ENCODE assay signal across 11 cellular contexts in the genomic region with DNA sequence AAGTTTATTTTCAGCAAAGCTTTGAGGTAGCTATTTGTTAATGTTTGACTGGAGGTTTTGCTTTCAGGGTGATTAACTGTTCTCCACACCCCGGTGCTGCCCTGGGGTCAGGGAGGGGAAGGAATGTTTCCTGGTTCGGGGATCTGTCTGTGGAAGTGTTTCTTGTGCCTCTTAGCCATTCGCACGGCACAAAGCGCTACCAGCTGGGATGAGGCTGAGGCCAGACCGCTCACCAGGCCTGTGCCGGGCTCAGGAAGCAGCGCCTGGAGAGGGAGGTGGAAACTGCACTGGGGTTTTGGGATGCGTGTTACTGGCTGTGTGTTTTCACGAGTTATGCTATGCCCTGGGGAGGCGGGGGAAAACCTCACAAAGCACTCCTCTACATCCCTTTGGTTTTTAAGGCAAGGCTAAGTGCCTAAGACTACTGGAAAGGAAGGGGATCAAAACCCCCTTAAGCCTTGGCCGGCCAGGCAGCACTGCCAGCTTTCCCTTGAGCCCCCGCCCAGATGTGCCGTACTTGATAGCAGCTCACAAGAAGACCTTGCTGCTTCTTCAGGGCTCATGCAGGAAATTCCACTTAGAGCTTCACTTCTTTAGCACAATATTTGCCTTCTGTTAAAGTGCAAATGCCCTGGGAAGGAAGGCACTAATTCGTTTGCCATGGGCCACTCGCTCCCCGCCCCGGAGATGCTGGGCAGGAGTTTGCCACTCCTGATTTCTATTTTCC.
DNase-seq lines count a peak whose midpoint lies in the region; ATAC-seq, FAIRE-seq and TF ChIP-seq lines count a peak whose summit lies in the region.
"Had no signal": no experiment of that assay in that cellular context is flagged by ENCODE, and none has a peak within 500 bp of the region (broad histone marks: within the 10 kb centered on the region; RNA-seq: fewer than 3 reads in every experiment).

No MANE protein-coding gene starts in this region.

- H3K9me3 ChIP-seq in adipocyte (ENCODE audit: control insufficient read depth, low read length) (peaks cover under 1% of the 10 kb centered on the region), stomach (peaks cover 0 to 8% (median 0%) of the 10 kb centered on the region in 4 donors)

- H3K36me3 ChIP-seq in adipocyte (ENCODE audit: control insufficient read depth, insufficient read depth, low read length, severe bottlenecking) (no peaks in the 10 kb centered on the region), kidney epithelial cell (ENCODE audit: control insufficient read depth, insufficient read depth, low read length) (no peaks in the 10 kb centered on the region), stomach (no peaks in the 10 kb centered on the region)

- no peaks in the 10 kb centered on the region for H3K9me3 Mint-ChIP-seq in activated CD4-positive, alpha-beta memory T cell treated with anti-CD3 and anti-CD28 coated beads for 36 hours

- H3K27ac Mint-ChIP-seq in activated CD4-positive, alpha-beta memory T cell treated with anti-CD3 and anti-CD28 coated beads for 36 hours, result no peak overlapping the region

- H3K4me1 ChIP-seq in adipocyte (ENCODE audit: control insufficient read depth, insufficient read depth, low read length) (peaks cover 9% of the 10 kb centered on the region), stomach (peaks cover 14 to 22% (median 18%) of the 10 kb centered on the region in 4 donors)

- DNase-seq in adipocyte (ENCODE audit: low read depth), result peak; percentile 16
- peak; percentile 72 for DNase-seq in kidney epithelial cell (ENCODE audit: low read depth)
- peak; percentile 76 for DNase-seq in stomach
- DNase-seq in activated CD4-positive, alpha-beta memory T cell treated with anti-CD3 and anti-CD28 coated beads for 36 hours, result no peak
- no peak for DNase-seq in stimulated activated CD8-positive, alpha-beta memory T cell treated with anti-CD3 and anti-CD28 coated beads, Interleukin-4, amount 100 ng/mL, for 48 hours
- DNase-seq in D721Med (ENCODE audit: insufficient read length, low spot score), result no peak
- DNase-seq: activated CD4-positive, alpha-beta T cell treated with anti-CD3 and anti-CD28 coated beads, Interleukin-2, amount 50 U/mL, for 1 hour; NCI-H1092 treated with DMSO at 0.1 percent for 48 hours; stimulated activated naive CD4-positive, alpha-beta T cell treated with Interleukin-2 at 50 U/mL for 16 hours had no signal

- peak overlapping the region; percentile 19 for H3K9ac ChIP-seq in adipocyte (ENCODE audit: low read length)

- H3K4me3 Mint-ChIP-seq in activated CD4-positive, alpha-beta memory T cell treated with anti-CD3 and anti-CD28 coated beads for 36 hours, result no peak overlapping the region

- H3K4me3 ChIP-seq in adipocyte (ENCODE audit: low read length) (no peak overlapping the region), kidney epithelial cell (ENCODE audit: low read depth, low read length) (no peak overlapping the region), stomach (peak overlapping the region in 1 of 4 donors; percentile 10)

- H3K27me3 ChIP-seq in adipocyte (replicated peaks; ENCODE audit: control insufficient read depth, insufficient read depth, low read length) (peaks cover 16% of the 10 kb centered on the region), kidney epithelial cell (ENCODE audit: control insufficient read depth, insufficient read depth, low read length) (peaks cover 12% of the 10 kb centered on the region), stomach (no peaks in the 10 kb centered on the region)

- peak overlapping the region; percentile 17 to 85 (median 63) for H3K27ac ChIP-seq in stomach

- TF ChIP-seq CTCF in kidney epithelial cell (IDR thresholded peaks at IDR 0.05; ENCODE audit: insufficient read depth, low read length, poor library complexity, severe bottlenecking), result no peak
- TF ChIP-seq CTCF in stomach (IDR thresholded peaks at IDR 0.05), result no peak
- TF ChIP-seq CTCF in D721Med (IDR thresholded peaks at IDR 0.05; ENCODE audit: insufficient read depth, missing control alignments), result no peak

- no peak for FAIRE-seq in D721Med (lab: Jason Lieb, UNC)

- H3K36me3 Mint-ChIP-seq in activated CD4-positive, alpha-beta memory T cell treated with anti-CD3 and anti-CD28 coated beads for 36 hours, result no peaks in the 10 kb centered on the region

- TF ChIP-seq POLR2A in stomach (IDR thresholded peaks at IDR 0.05), result no peak

- CTCF ChIA-PET in activated CD4-positive, alpha-beta memory T cell treated with anti-CD3 and anti-CD28 coated beads for 36 hours (lab: Charles Lee), result interaction anchor here (1.2 kb wide), 1 partner anchor 10 kb away, joined by 3 read pairs; no protein-coding TSS in a partner anchor

- WGBS in stomach, 5 donors, result 20 to 36% (median 28%) methylated on average over 18 of the region's 18 CpGs

- no peaks in the 10 kb centered on the region for H3K4me1 Mint-ChIP-seq in activated CD4-positive, alpha-beta memory T cell treated with anti-CD3 and anti-CD28 coated beads for 36 hours (ENCODE audit: low read depth)

- no peak for TF ChIP-seq EP300 in stomach (IDR thresholded peaks at IDR 0.05)

- POLR2A ChIA-PET in activated CD4-positive, alpha-beta memory T cell treated with anti-CD3 and anti-CD28 coated beads for 36 hours (lab: Charles Lee), result no interaction called here

- peaks cover 20% of the 10 kb centered on the region for H3K27me3 Mint-ChIP-seq in activated CD4-positive, alpha-beta memory T cell treated with anti-CD3 and anti-CD28 coated beads for 36 hours

- intact Hi-C loops in stomach (cut with DNase I; ENCODE audit: low total_unique reads), result no loop called here
- intact Hi-C loops in activated CD4-positive, alpha-beta memory T cell treated with anti-CD3 and anti-CD28 coated beads for 36 hours (cut with micrococcal nuclease), result no loop called here

- peak; percentile 55 for ATAC-seq in GM19452 (IDR thresholded peaks at IDR 0.05; ENCODE audit: unreplicated experiment)
- no peak for ATAC-seq in activated CD4-positive, CD25-positive, alpha-beta regulatory T cell treated with anti-CD3 and anti-CD28 coated beads, Interleukin-2, amount 50 U/mL, for 24 hours

Comparison
In these comparisons a context has a peak if more than half of its experiments do, and no peak if none do; other contexts are left out.
1. DNase-seq: peak in adipocyte (single experiment), kidney epithelial cell (single experiment) and stomach (single experiment); none in activated CD4-positive, alpha-beta memory T cell treated with anti-CD3 and anti-CD28 coated beads for 36 hours (single experiment), stimulated activated CD8-positive, alpha-beta memory T cell treated with anti-CD3 and anti-CD28 coated beads, Interleukin-4, amount 100 ng/mL, for 48 hours (single experiment) and D721Med (single experiment).